ENCODE assay signal across 10 cellular contexts in the genomic region with DNA sequence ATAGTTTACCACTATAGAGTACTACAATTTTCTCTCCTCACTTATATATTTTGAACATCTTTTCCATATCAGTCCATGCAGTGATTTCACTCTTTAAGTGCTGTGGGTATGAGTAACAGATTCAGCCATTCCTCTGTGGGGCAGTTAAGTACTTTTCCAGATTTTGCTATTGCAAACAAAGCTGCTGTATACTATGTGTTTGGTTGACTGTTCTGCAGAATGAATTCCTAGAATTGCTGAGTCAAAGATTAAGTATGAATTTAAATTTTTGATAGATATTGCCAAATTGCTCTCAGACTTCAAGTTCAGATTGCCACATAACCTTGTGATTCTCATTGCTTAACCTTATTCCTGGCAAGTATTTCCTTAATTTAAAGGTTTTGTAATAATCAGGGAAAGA. TPM values are rescaled to one million over a fixed set of nuclear protein-coding genes. Genes with fewer than 3 reads are reported as not detected.
DNase-seq lines count a peak whose midpoint lies in the region; ATAC-seq and TF ChIP-seq lines count a peak whose summit lies in the region.
"Had no signal": no experiment of that assay in that cellular context is flagged by ENCODE, and none has a peak within 500 bp of the region (broad histone marks: within the 10 kb centered on the region; RNA-seq: fewer than 3 reads in every experiment).

No MANE protein-coding gene starts in this region.

- DNase-seq in Daoy (ENCODE audit: low read depth) (peak; percentile 12), OCI-M1 (lab: John Stamatoyannopoulos, UW) (peak; percentile 67), fibroblast of gingiva (ENCODE audit: low read depth) (peak; percentile 95), skeletal muscle cell (ENCODE audit: low read depth) (peak; percentile 88), NCI-H128 (lab: John Stamatoyannopoulos, UW; ENCODE audit: unreplicated experiment) (no peak), pons (ENCODE audit: low spot score) (no peak), esophagus muscularis mucosa (ENCODE audit: extremely low spot score) (no peak)
- DNase-seq: activated gamma-delta T cell treated with Interleukin-2 at 50 U/mL for 16 hours, natural killer cell had no signal

- H3K27ac ChIP-seq in esophagus muscularis mucosa (replicated peaks in 1 of 4), result peak overlapping the region in 1 of 4 donors; percentile 38

- no peak for TF ChIP-seq CTCF in esophagus muscularis mucosa (IDR thresholded peaks at IDR 0.05)

- no peaks in the 10 kb centered on the region for H3K9me3 ChIP-seq in esophagus muscularis mucosa

- no peaks in the 10 kb centered on the region for H3K27me3 ChIP-seq in esophagus muscularis mucosa

- TF ChIP-seq EP300 in esophagus muscularis mucosa (IDR thresholded peaks at IDR 0.05), result no peak

- ATAC-seq in GM18511 (IDR thresholded peaks at IDR 0.05; ENCODE audit: unreplicated experiment), result no peak
- ATAC-seq: natural killer cell had no signal

- intact Hi-C loops in esophagus muscularis mucosa (cut with DNase I), result no loop called here

- H3K4me1 ChIP-seq in esophagus muscularis mucosa, result peaks cover 0 to 24% (median 19%) of the 10 kb centered on the region in 4 donors

- peaks cover 0 to 4% (median 0%) of the 10 kb centered on the region in 4 donors for H3K36me3 ChIP-seq in esophagus muscularis mucosa

- no peak overlapping the region for H3K4me3 ChIP-seq in skeletal muscle cell (ENCODE audit: low read depth, low read length)
- no peak overlapping the region for H3K4me3 ChIP-seq in esophagus muscularis mucosa

- no peak for TF ChIP-seq POLR2A in esophagus muscularis mucosa (IDR thresholded peaks at IDR 0.05; ENCODE audit: low read depth)

RNA-seq across cellular contexts. Expression of gene SAR1A, which starts 21.6 kb away (rescaled TPM):
- 59.2 and 77.9 TPM in 2 replicates for total RNA-seq in Daoy (2014; rRNA removed; shearing (Covaris generic))
- total RNA-seq in esophagus muscularis mucosa, result 10 to 100 TPM; 73.6 to 87.6 (median 80.5) TPM

RNA-seq across cellular contexts. Expression of gene PPA1, which starts 41.3 kb away (rescaled TPM):
- 225 and 310 TPM in 2 replicates for total RNA-seq in Daoy (2014; rRNA removed; shearing (Covaris generic))
- 100 to 1,000 TPM in 1 of 4 donors, 10 to 100 TPM in 3; 72.6 to 105 (median 82.2) TPM for total RNA-seq in esophagus muscularis mucosa

RNA-seq across cellular contexts. Expression of gene TYSND1, which starts 45.4 kb away (rescaled TPM):
- total RNA-seq in Daoy (2014; rRNA removed; shearing (Covaris generic)), result 9.9 and 11.8 TPM in 2 replicates
- total RNA-seq in esophagus muscularis mucosa, result 10 to 100 TPM in 2 of 4 donors, 1 to 10 TPM in 2; 6.0 to 12.2 (median 9.3) TPM

RNA-seq across cellular contexts. Expression of gene AIFM2, which starts 59.3 kb away (rescaled TPM):
- 6.5 and 7.0 TPM in 2 replicates for total RNA-seq in Daoy (2014; rRNA removed; shearing (Covaris generic))
- 10 to 100 TPM; 13.3 to 21.8 (median 17.2) TPM for total RNA-seq in esophagus muscularis mucosa

Comparison
In these comparisons a context has a peak if more than half of its experiments do, and no peak if none do; other contexts are left out.
1. DNase-seq: peak in Daoy (single experiment), OCI-M1 (single experiment), fibroblast of gingiva (single experiment) and skeletal muscle cell (single experiment); none in NCI-H128 (single experiment), pons (single experiment) and esophagus muscularis mucosa (single experiment).